8 cellular contexts compared by ENCODE assay signal in genomic region chr22:50508897-50509296, GRCh38. TPM values are rescaled to one million over a fixed set of nuclear protein-coding genes. Genes with fewer than 3 reads are reported as not detected.
DNase-seq lines count a peak whose midpoint lies in the region; ATAC-seq and TF ChIP-seq lines count a peak whose summit lies in the region.

No MANE protein-coding gene starts in this region.

- no peaks in the 10 kb centered on the region for H3K9me2 ChIP-seq in MM.1S (replicated peaks; ENCODE audit: insufficient read depth, low read length)

- H3K36me3 ChIP-seq in BLaER1 treated with 17β-estradiol and CSF1 and Interleukin-3, amounts not matched to agents 10 nM and 100 nM, result peaks cover 16 to 60% (median 39%) of the 10 kb centered on the region in 11 experiments
- H3K36me3 ChIP-seq in MM.1S (replicated peaks; ENCODE audit: insufficient read depth, low read length), result no peaks in the 10 kb centered on the region

- peaks cover 81% of the 10 kb centered on the region for H3K79me2 ChIP-seq in MM.1S (ENCODE audit: low read length)

- no peaks in the 10 kb centered on the region for H3K27me3 ChIP-seq in BLaER1 treated with 17β-estradiol and CSF1 and Interleukin-3, amounts not matched to agents 10 nM and 100 nM
- H3K27me3 ChIP-seq in MM.1S (replicated peaks; ENCODE audit: insufficient read depth, low read length), result no peaks in the 10 kb centered on the region

- no peak for DNase-seq in MM.1S
- peak; percentile 41 for DNase-seq in ecto neural progenitor cell (ENCODE audit: low spot score)
- DNase-seq in neural crest cell (ENCODE audit: low read depth, low spot score), result no peak
- no peak for DNase-seq in NCI-H1105 (lab: John Stamatoyannopoulos, UW)
- no peak for DNase-seq in DMS53 (lab: John Stamatoyannopoulos, UW)
- DNase-seq in HK-2 (ENCODE audit: unreplicated experiment), result no peak

- H4K20me1 ChIP-seq in BLaER1 treated with 17β-estradiol and CSF1 and Interleukin-3, amounts not matched to agents 10 nM and 100 nM, result peaks cover 0 to 72% (median 54%) of the 10 kb centered on the region in 11 experiments; a peak in 20 of 22 replicates
- H4K20me1 ChIP-seq in MM.1S (ENCODE audit: insufficient read depth, low read length), result no peaks in the 10 kb centered on the region

- no peak for ATAC-seq in GM21825 (IDR thresholded peaks at IDR 0.05; ENCODE audit: unreplicated experiment)

- no peaks in the 10 kb centered on the region for H3K9me3 ChIP-seq in BLaER1 treated with 17β-estradiol and CSF1 and Interleukin-3, amounts not matched to agents 10 nM and 100 nM (replicated peaks in 1 of 11)
- no peaks in the 10 kb centered on the region for H3K9me3 ChIP-seq in MM.1S (replicated peaks; ENCODE audit: insufficient read depth, low read length)

- H3K4me2 ChIP-seq in BLaER1 treated with 17β-estradiol and CSF1 and Interleukin-3, amounts not matched to agents 10 nM and 100 nM, result peak overlapping the region; percentile 81 to 99 (median 92)
- H3K4me2 ChIP-seq in MM.1S (ENCODE audit: low read depth, low read length), result peak overlapping the region; percentile 83

- peak overlapping the region; percentile 93 for H3K27ac Mint-ChIP-seq in neural crest cell (ENCODE audit: unreplicated experiment)

- TF ChIP-seq CTCF in MM.1S (IDR thresholded peaks at IDR 0.05; ENCODE audit: low read length) (no peak), neural crest cell (conservative IDR thresholded peaks at IDR 0.05) (no peak)

- H3K4me3 Mint-ChIP-seq in neural crest cell, result peak overlapping the region; percentile 87

- H3K9me3 Mint-ChIP-seq in neural crest cell, result no peaks in the 10 kb centered on the region

- no peaks in the 10 kb centered on the region for H3K36me3 Mint-ChIP-seq in neural crest cell (ENCODE audit: low read depth)

- H3K27me3 Mint-ChIP-seq in neural crest cell (ENCODE audit: low read depth), result no peaks in the 10 kb centered on the region

- H3K4me3 ChIP-seq in BLaER1 treated with 17β-estradiol and CSF1 and Interleukin-3, amounts not matched to agents 10 nM and 100 nM, result peak overlapping the region; percentile 60 to 80 (median 70)
- peak overlapping the region; percentile 72 for H3K4me3 ChIP-seq in MM.1S (ENCODE audit: low read length)

- peaks cover 35 to 48% (median 44%) of the 10 kb centered on the region in 10 experiments for H3K4me1 ChIP-seq in BLaER1 treated with 17β-estradiol and CSF1 and Interleukin-3, amounts not matched to agents 10 nM and 100 nM
- peaks cover 6% of the 10 kb centered on the region for H3K4me1 ChIP-seq in MM.1S (ENCODE audit: low read length)

- H3F3A ChIP-seq in MM.1S (ENCODE audit: insufficient read depth, low read length), result no peaks in the 10 kb centered on the region

- peak overlapping the region in 10 of 11 experiments; percentile 61 to 88 (median 83); a peak in 18 of 22 replicates for H3K27ac ChIP-seq in BLaER1 treated with 17β-estradiol and CSF1 and Interleukin-3, amounts not matched to agents 10 nM and 100 nM
- H3K27ac ChIP-seq in MM.1S (ENCODE audit: low read length), result peak overlapping the region; percentile 84; the same call in 1 of the 2 replicates

- H2AFZ ChIP-seq in MM.1S (ENCODE audit: low read length), result 0 out of 2 replicates have a peak overlapping the region, but pooled peaks have one; percentile 84

- peaks cover 16% of the 10 kb centered on the region for H3K4me1 Mint-ChIP-seq in neural crest cell

- peak overlapping the region; percentile 75 to 91 (median 86) for H3K9ac ChIP-seq in BLaER1 treated with 17β-estradiol and CSF1 and Interleukin-3, amounts not matched to agents 10 nM and 100 nM
- peak overlapping the region; percentile 78 for H3K9ac ChIP-seq in MM.1S (ENCODE audit: low read length)

RNA-seq across cellular contexts. Expression of gene NCAPH2, which starts 0.9 kb away (rescaled TPM):
- total RNA-seq in neural crest cell, result 114 and 116 TPM in 2 replicates

RNA-seq across cellular contexts. Expression of gene LMF2, which starts 1.4 kb away (rescaled TPM):
- 76.6 and 82.9 TPM in 2 replicates for total RNA-seq in neural crest cell

RNA-seq across cellular contexts. Expression of gene SCO2, which starts 16.5 kb away (rescaled TPM):
- total RNA-seq in neural crest cell, result 2.3 and 4.2 TPM in 2 replicates

RNA-seq across cellular contexts. Expression of gene TYMP, which starts 20.9 kb away (rescaled TPM):
- total RNA-seq in neural crest cell, result 0.86 and 1.2 TPM in 2 replicates

RNA-seq across cellular contexts. Expression of gene MIOX, which starts 22.2 kb away (rescaled TPM):
- 0.30 and 0.35 TPM in 2 replicates for total RNA-seq in neural crest cell
